Comparison of ENCODE assay signal across 16 cellular contexts in genomic region chr2:166134252-166135151, GRCh38. TPM values are rescaled to one million over a fixed set of nuclear protein-coding genes. Genes with fewer than 3 reads are reported as not detected.
A peak's percentile ranks its signal among the peaks of the same experiment; 100 is the strongest.
DNase-seq lines count a peak whose midpoint lies in the region; ATAC-seq, FAIRE-seq and TF ChIP-seq lines count a peak whose summit lies in the region.
"Had no signal": no experiment of that assay in that cellular context is flagged by ENCODE, and none has a peak within 500 bp of the region (broad histone marks: within the 10 kb centered on the region; RNA-seq: fewer than 3 reads in every experiment).

No MANE protein-coding gene starts in this region.

- FAIRE-seq in A549 (lab: Jason Lieb, UNC) = no peak

- CTCF ChIA-PET in A549 (lab: Yijun Ruan, JAX) = interaction anchor here (0.5 kb wide), 1 partner anchor 17 kb away, joined by 3 read pairs; no protein-coding TSS in a partner anchor

- no peaks in the 10 kb centered on the region for H3K79me2 ChIP-seq in hepatocyte

- H3K4me1 ChIP-seq in A549 (no peaks in the 10 kb centered on the region), hepatocyte (ENCODE audit: insufficient read depth) (peaks cover 17% of the 10 kb centered on the region), lung (ENCODE audit: control insufficient read depth in 2 of 2, insufficient read depth in 2 of 2, low read length in 2 of 2) (no peaks in the 10 kb centered on the region), right atrium auricular region (no peaks in the 10 kb centered on the region)

- WGBS in A549 (ENCODE audit: missing lambda C conversion rate) = 6% methylated on average over 3 of the region's 3 CpGs
- 53% methylated on average over 3 of the region's 3 CpGs for WGBS in hepatocyte (ENCODE audit: low lambda C conversion rate, missing lambda C conversion rate)
- WGBS in lung, 2 donors = 58 to 77% methylated on average over 3 of the region's 3 CpGs

- no peak overlapping the region for H3K27ac ChIP-seq in A549
- H3K27ac ChIP-seq in hepatocyte = peak overlapping the region; percentile 30
- H3K27ac ChIP-seq in lung (ENCODE audit: low read depth in 1 of 2, low read length in 1 of 2) = no peak overlapping the region
- no peak overlapping the region for H3K27ac ChIP-seq in right atrium auricular region
- H3K27ac ChIP-seq: C4-2B, RWPE1 had no signal

- H3K9me3 ChIP-seq in A549 (no peaks in the 10 kb centered on the region), hepatocyte (ENCODE audit: low read depth) (no peaks in the 10 kb centered on the region), lung (ENCODE audit: control insufficient read depth in 2 of 2, insufficient read depth in 1 of 2, low read length in 1 of 2) (peaks cover 0 to 2% of the 10 kb centered on the region in 2 donors), right atrium auricular region (no peaks in the 10 kb centered on the region)
- H3K9me3 ChIP-seq: HAP-1 had no signal

- H3K4me3 ChIP-seq in A549 (no peak overlapping the region), hepatocyte (no peak overlapping the region), lung (no peak overlapping the region), right atrium auricular region (no peak overlapping the region)
- H3K4me3 ChIP-seq: HAP-1 had no signal

- no peak for TF ChIP-seq CTCF in A549 (IDR thresholded peaks at IDR 0.05)
- no peak for TF ChIP-seq CTCF in hepatocyte (IDR thresholded peaks at IDR 0.05; ENCODE audit: poor library complexity)
- no peak for TF ChIP-seq CTCF in lung (IDR thresholded peaks at IDR 0.05; ENCODE audit: control extremely low read depth, extremely low read depth)
- TF ChIP-seq CTCF in right atrium auricular region (IDR thresholded peaks at IDR 0.05) = no peak

- no peak for TF ChIP-seq RAD21 in A549 (conservative IDR thresholded peaks at IDR 0.05 in 1 of 2, IDR thresholded peaks at IDR 0.05 in 1 of 2)

- TF ChIP-seq POLR2A in A549 (IDR thresholded peaks at IDR 0.05; ENCODE audit: low read length) = no peak

- TF ChIP-seq EP300 in A549 (IDR thresholded peaks at IDR 0.05) = no peak

- no peaks in the 10 kb centered on the region for H3K36me3 ChIP-seq in hepatocyte (replicated peaks; ENCODE audit: insufficient read depth, low read depth)
- H3K36me3 ChIP-seq in lung (ENCODE audit: control insufficient read depth in 2 of 2, insufficient read depth in 2 of 2, low read length in 2 of 2) = no peaks in the 10 kb centered on the region
- H3K36me3 ChIP-seq in right atrium auricular region = no peaks in the 10 kb centered on the region
- H3K36me3 ChIP-seq: HAP-1 had no signal

- no peaks in the 10 kb centered on the region for H3K9me2 ChIP-seq in hepatocyte (replicated peaks; ENCODE audit: insufficient read depth)

- POLR2A ChIA-PET in A549 (lab: Yijun Ruan, JAX) = no interaction called here

- H3K27me3 ChIP-seq in hepatocyte (no peaks in the 10 kb centered on the region), lung (ENCODE audit: control insufficient read depth, insufficient read depth) (no peaks in the 10 kb centered on the region), right atrium auricular region (no peaks in the 10 kb centered on the region)

- H3K4me2 ChIP-seq in A549 (no peak overlapping the region), hepatocyte (no peak overlapping the region)

- ATAC-seq in A549 = 0 out of 6 replicates have a peak, but pooled peaks of 1 of the 2 experiments have one; percentile 33
- ATAC-seq in lung (ENCODE audit: insufficient read depth, low FRiP score) = peak; percentile 53
- ATAC-seq in GM19324 (IDR thresholded peaks at IDR 0.05; ENCODE audit: low FRiP score, unreplicated experiment) = no peak
- ATAC-seq in GM18517 (IDR thresholded peaks at IDR 0.05; ENCODE audit: unreplicated experiment) = no peak
- ATAC-seq: PC-3 had no signal

- no peak for DNase-seq in A549 (ENCODE audit: low read depth in 1 of 2, low spot score in 1 of 2)
- peak; percentile 38 for DNase-seq in HuH-7.5 (ENCODE audit: low spot score)
- peak; percentile 39 for DNase-seq in hepatocyte (ENCODE audit: low spot score)
- DNase-seq in lung (ENCODE audit: low spot score) = no peak
- DNase-seq in right atrium auricular region (ENCODE audit: low spot score) = no peak
- DNase-seq: NCI-H1417 treated with DMSO at 0.1 percent for 48 hours, NCI-H1930, NCI-H446, NCI-H774, PC-3 had no signal

- no peaks in the 10 kb centered on the region for H4K20me1 ChIP-seq in hepatocyte (ENCODE audit: insufficient read depth, poor library complexity, severe bottlenecking)

- H2AFZ ChIP-seq in hepatocyte = no peak overlapping the region

TF ChIP-seq in A549, 52 proteins besides CTCF, POLR2A, EP300 and RAD21:
- TF ChIP-seq ZC3H11A (IDR thresholded peaks at IDR 0.05) (no peak), NPAS2 (CRISPR knock-in tag; IDR thresholded peaks at IDR 0.05; ENCODE audit: borderline replicate concordance) (no peak), JUNB (IDR thresholded peaks at IDR 0.05) (no peak), NFE2L2 (conservative IDR thresholded peaks at IDR 0.05; ENCODE audit: low read length) (no peak), RFX5 (IDR thresholded peaks at IDR 0.05) (no peak), FOSB (CRISPR knock-in tag; IDR thresholded peaks at IDR 0.05) (no peak), REST (IDR thresholded peaks at IDR 0.05) (peak; percentile 35; the same call in 1 of the 2 replicates), MAX (IDR thresholded peaks at IDR 0.05) (no peak)

RNA-seq across cellular contexts. Expression of gene SCN1A, which starts 6.7 kb away (rescaled TPM):
- polyA plus RNA-seq in A549 (2011; rRNA removed) (not detected in 2 replicates), A549 (2017; fragmentation: RNase III; extraction: RNeasy Plus Mini Kit Qiagen cat#74134 plus additional on column Dnase treatment) (not detected in 3 replicates), hepatocyte (0.28 TPM in 1 of 2 replicates, not detected in the other), lung (10 to 100 TPM in 1 of 2 donors, 1 to 10 TPM in 1; 2.1 to 10.4 TPM)
- polyA plus RNA-seq in A549 (2012; cell fraction: cytosol; rRNA removed) = not detected in 2 replicates
- polyA plus RNA-seq in A549 (2012; cell fraction: nucleus; rRNA removed) = not detected in 2 replicates
- not detected in 2 replicates for polyA minus RNA-seq in A549 (2011; rRNA and poly(A)+ RNA removed)
- total RNA-seq in hepatocyte (0.03 and 0.12 TPM in 2 replicates), lung (10 to 100 TPM; 18.6 to 32.6 TPM), right atrium auricular region (under 1 TPM in 1 of 2 donors, not detected in 1; 0.44 TPM)
- total RNA-seq: HT-29 had no signal

Comparison
In these comparisons a context has a peak if more than half of its experiments do, and no peak if none do; other contexts are left out.
1. DNase-seq: peak in HuH-7.5 (single experiment) and hepatocyte (single experiment); none in A549 (0 of 2), lung (single experiment) and right atrium auricular region (single experiment).
2. RNA of gene SCN1A, which starts 6.7 kb away (total RNA-seq): 18.6 to 32.6 TPM in lung; 0.44 TPM in right atrium auricular region and 0.03 to 0.12 TPM in hepatocyte; every median in the first group is over 10 times any median in the second.